In the genomic region with DNA sequence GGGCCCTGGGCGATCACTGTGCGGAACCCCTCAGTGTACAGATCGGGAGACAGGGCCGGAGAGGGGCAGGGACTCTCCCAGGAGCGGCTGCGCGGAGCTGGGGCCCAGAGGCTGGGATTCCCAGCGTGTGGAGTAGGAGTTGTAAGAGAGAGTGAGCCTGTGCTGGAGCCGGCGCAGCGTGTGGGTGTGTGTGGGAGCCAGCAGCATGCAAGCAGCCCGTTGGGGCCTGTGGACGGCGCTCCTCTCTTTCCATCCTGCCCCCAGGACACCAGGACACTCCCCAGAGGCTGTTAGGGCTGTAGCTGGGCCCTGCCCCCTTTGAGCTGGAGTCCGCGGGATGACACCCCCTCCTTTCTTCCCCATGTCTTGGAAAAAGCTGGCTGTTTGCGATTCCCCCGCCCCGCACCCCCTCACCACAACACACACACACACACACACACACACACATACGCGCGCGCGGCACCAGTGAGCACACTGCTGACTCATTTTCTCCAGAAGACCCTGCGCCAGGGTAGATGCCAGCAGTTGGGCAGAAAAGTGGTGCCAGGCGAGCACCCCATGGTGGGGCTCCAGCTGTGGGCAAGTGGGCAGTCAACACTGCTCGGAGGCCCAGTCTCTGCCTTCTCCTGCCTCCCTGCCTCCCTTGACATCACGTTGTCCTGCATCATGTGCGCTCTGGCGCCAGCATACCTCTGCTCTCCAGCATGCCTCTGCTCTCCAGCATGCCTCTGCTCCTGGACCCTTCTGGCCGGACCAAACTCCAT, we compare ENCODE assay signal across 8 cellular contexts. TPM values are rescaled to one million over a fixed set of nuclear protein-coding genes. Genes with fewer than 3 reads are reported as not detected.
A peak's percentile ranks its signal among the peaks of the same experiment; 100 is the strongest.
DNase-seq lines count a peak whose midpoint lies in the region; ATAC-seq, FAIRE-seq and TF ChIP-seq lines count a peak whose summit lies in the region.

No MANE protein-coding gene starts in this region.

- CTCF ChIA-PET in CD4-positive, alpha-beta T cell (lab: Charles Lee): no interaction called here

- FAIRE-seq in astrocyte (lab: Jason Lieb, UNC): no peak

- peaks cover 52% of the 10 kb centered on the region for H3K79me2 ChIP-seq in astrocyte (ENCODE audit: insufficient read depth, low read length)

- DNase-seq in CD4-positive, alpha-beta T cell: peak in 2 of 10 experiments; percentile 8
- DNase-seq in NCI-H226 (peak; percentile 76), astrocyte (ENCODE audit: low read depth) (peak; percentile 85), iPS DF 19.7 (ENCODE audit: low read depth, low spot score) (peak; percentile 17), retinal pigment epithelial cell (ENCODE audit: low read depth) (no peak), HT-29 (ENCODE audit: low spot score) (no peak)

- H3K36me3 ChIP-seq in astrocyte (ENCODE audit: insufficient read depth, low read length): no peaks in the 10 kb centered on the region

- no peaks in the 10 kb centered on the region for H3K9me3 ChIP-seq in CD4-positive, alpha-beta T cell (ENCODE audit: control insufficient read depth, low read length)
- H3K9me3 ChIP-seq in astrocyte (ENCODE audit: insufficient read depth, low read depth, low read length): no peaks in the 10 kb centered on the region

- POLR2A ChIA-PET in CD4-positive, alpha-beta T cell (lab: Charles Lee): no interaction called here

- peak overlapping the region; percentile 100 for H3K4me2 ChIP-seq in astrocyte (ENCODE audit: low read length)

- no peaks in the 10 kb centered on the region for H3K9me3 Mint-ChIP-seq in CD4-positive, alpha-beta T cell
- H3K9me3 Mint-ChIP-seq in astrocyte (ENCODE audit: unreplicated experiment): peaks cover 2% of the 10 kb centered on the region

- peak overlapping the region; percentile 91 for H3K9ac ChIP-seq in astrocyte (ENCODE audit: low read length)

- peak overlapping the region; percentile 85 for H3K4me3 ChIP-seq in astrocyte (ENCODE audit: insufficient read depth, low read depth, low read length)
- peak overlapping the region; percentile 72 for H3K4me3 ChIP-seq in retinal pigment epithelial cell (ENCODE audit: low read length)

- TF ChIP-seq CTCF in CD4-positive, alpha-beta T cell (IDR thresholded peaks at IDR 0.05): no peak
- no peak for TF ChIP-seq CTCF in astrocyte (IDR thresholded peaks at IDR 0.05; ENCODE audit: insufficient read depth, low read depth, low read length)
- no peak for TF ChIP-seq CTCF in retinal pigment epithelial cell (conservative IDR thresholded peaks at IDR 0.05; ENCODE audit: low read depth, low read length)

- peak overlapping the region; percentile 93 for H3K4me3 Mint-ChIP-seq in CD4-positive, alpha-beta T cell
- H3K4me3 Mint-ChIP-seq in astrocyte (ENCODE audit: unreplicated experiment): peak overlapping the region; percentile 94

- peaks cover 49% of the 10 kb centered on the region for H4K20me1 ChIP-seq in astrocyte (ENCODE audit: insufficient read depth, low read length)

- intact Hi-C loops in CD4-positive, alpha-beta T cell (cut with DNase I, micrococcal nuclease): no loop called here

- H3K27ac ChIP-seq in CD4-positive, alpha-beta T cell (ENCODE audit: low read depth, low read length): no peak overlapping the region
- H3K27ac ChIP-seq in astrocyte (ENCODE audit: low read depth, low read length): peak overlapping the region; percentile 83

- H3K27me3 ChIP-seq in CD4-positive, alpha-beta T cell (ENCODE audit: control insufficient read depth, insufficient read depth, low read length): peaks cover 34% of the 10 kb centered on the region
- H3K27me3 ChIP-seq in astrocyte (ENCODE audit: insufficient read depth, low read length): peaks cover 14% of the 10 kb centered on the region

- peaks cover 28% of the 10 kb centered on the region for H3K4me1 Mint-ChIP-seq in CD4-positive, alpha-beta T cell (ENCODE audit: low read depth)
- H3K4me1 Mint-ChIP-seq in astrocyte (ENCODE audit: low read depth, unreplicated experiment): peaks cover 37% of the 10 kb centered on the region

- peak overlapping the region; percentile 65 for H2AFZ ChIP-seq in astrocyte (ENCODE audit: low read depth, low read length)

- H3K4me1 ChIP-seq in astrocyte (ENCODE audit: insufficient read depth, low read length): peaks cover 33% of the 10 kb centered on the region

- H3K36me3 Mint-ChIP-seq in CD4-positive, alpha-beta T cell (ENCODE audit: low read depth): no peaks in the 10 kb centered on the region
- peaks cover 22% of the 10 kb centered on the region for H3K36me3 Mint-ChIP-seq in astrocyte (ENCODE audit: low read depth, unreplicated experiment)

- no peak overlapping the region for H3K27ac Mint-ChIP-seq in CD4-positive, alpha-beta T cell
- H3K27ac Mint-ChIP-seq in astrocyte (ENCODE audit: unreplicated experiment): peak overlapping the region; percentile 90

- H3K27me3 Mint-ChIP-seq in CD4-positive, alpha-beta T cell: peaks cover 45% of the 10 kb centered on the region
- peaks cover 19% of the 10 kb centered on the region for H3K27me3 Mint-ChIP-seq in astrocyte (ENCODE audit: low read depth, unreplicated experiment)

- ATAC-seq in CD4-positive, alpha-beta T cell (ENCODE audit: poor library complexity): no peak
- ATAC-seq in HG03521 (IDR thresholded peaks at IDR 0.05; ENCODE audit: unreplicated experiment) (no peak), GM21390 (IDR thresholded peaks at IDR 0.05; ENCODE audit: unreplicated experiment) (no peak)

RNA-seq across cellular contexts. Expression of gene COL27A1, which starts 1.5 kb away (rescaled TPM):
- 1 to 10 TPM in 1 of 2 experiments, under 1 TPM in 1; 0.87 to 1.2 TPM for total RNA-seq in CD4-positive, alpha-beta T cell
- total RNA-seq in astrocyte: 27.6 and 31.2 TPM in 2 replicates
- 14.5 and 17.6 TPM in 2 replicates for total RNA-seq in HT-29 (2014; rRNA removed; shearing (Covaris generic))

RNA-seq across cellular contexts. Expression of gene KIF12, which starts 57.7 kb away (rescaled TPM):
- not detected for total RNA-seq in CD4-positive, alpha-beta T cell
- total RNA-seq in astrocyte: 0.34 and 0.50 TPM in 2 replicates
- 36.4 and 41.0 TPM in 2 replicates for total RNA-seq in HT-29 (2014; rRNA removed; shearing (Covaris generic))

Comparison
In these comparisons a context has a peak if more than half of its experiments do, and no peak if none do; other contexts are left out.
1. DNase-seq: peak in NCI-H226 (single experiment), astrocyte (single experiment) and iPS DF 19.7 (single experiment); none in retinal pigment epithelial cell (single experiment) and HT-29 (single experiment).
2. RNA of gene KIF12, which starts 57.7 kb away (total RNA-seq): 36.4 to 41.0 TPM in HT-29; 0.34 to 0.50 TPM in astrocyte and not detected in CD4-positive, alpha-beta T cell; every median in the first group is over 10 times any median in the second.